Comparison of ENCODE assay signal across 1 cellular context in the genomic region with DNA sequence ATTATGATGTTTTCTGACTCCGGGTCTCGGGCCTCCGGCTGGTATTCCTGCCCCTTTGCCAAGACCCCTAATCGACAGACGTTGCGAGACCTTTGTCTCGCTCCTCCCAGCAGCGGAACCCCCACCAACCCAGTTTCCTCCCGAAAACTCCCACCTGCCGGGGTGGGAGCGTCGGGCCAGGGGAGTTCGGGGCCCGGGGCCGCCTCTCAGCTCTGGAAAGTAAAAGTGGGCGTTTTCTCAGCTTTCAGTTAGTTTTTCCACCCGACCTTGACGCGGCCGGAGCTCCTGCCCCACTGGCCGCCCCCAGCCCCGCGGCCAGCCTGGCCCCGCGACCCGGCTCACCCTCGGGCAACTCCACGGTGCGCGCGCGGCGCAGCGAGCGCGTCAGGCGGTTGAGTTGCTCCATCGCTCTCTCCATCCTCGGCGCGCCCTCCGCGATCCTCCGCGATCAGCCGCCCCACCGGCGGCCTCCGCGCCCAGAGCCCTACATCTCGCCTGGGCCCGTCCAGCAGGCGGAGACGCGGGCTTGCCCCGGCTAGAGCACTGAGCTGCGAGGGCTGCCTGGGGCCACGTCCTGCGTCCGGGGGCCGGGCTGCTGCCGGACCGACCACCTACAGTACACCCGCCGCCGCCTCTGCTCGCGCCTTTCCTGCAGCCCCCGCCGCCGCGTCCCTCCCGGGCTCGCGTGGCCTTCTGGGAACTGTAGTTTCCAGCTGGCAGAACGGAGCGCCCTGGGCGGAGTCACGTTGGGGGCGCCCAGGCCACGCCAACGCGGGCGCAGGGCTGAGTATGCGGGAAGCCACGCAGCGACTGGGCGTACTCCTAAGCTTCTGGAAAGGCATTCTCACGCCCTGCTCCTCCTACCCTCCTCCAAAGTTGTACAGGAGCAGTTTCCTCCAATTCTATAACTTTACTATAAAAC.
A peak's percentile ranks its signal among the peaks of the same experiment; 100 is the strongest.
TF ChIP-seq lines count a peak whose summit lies in the region.

A gene with protein sequence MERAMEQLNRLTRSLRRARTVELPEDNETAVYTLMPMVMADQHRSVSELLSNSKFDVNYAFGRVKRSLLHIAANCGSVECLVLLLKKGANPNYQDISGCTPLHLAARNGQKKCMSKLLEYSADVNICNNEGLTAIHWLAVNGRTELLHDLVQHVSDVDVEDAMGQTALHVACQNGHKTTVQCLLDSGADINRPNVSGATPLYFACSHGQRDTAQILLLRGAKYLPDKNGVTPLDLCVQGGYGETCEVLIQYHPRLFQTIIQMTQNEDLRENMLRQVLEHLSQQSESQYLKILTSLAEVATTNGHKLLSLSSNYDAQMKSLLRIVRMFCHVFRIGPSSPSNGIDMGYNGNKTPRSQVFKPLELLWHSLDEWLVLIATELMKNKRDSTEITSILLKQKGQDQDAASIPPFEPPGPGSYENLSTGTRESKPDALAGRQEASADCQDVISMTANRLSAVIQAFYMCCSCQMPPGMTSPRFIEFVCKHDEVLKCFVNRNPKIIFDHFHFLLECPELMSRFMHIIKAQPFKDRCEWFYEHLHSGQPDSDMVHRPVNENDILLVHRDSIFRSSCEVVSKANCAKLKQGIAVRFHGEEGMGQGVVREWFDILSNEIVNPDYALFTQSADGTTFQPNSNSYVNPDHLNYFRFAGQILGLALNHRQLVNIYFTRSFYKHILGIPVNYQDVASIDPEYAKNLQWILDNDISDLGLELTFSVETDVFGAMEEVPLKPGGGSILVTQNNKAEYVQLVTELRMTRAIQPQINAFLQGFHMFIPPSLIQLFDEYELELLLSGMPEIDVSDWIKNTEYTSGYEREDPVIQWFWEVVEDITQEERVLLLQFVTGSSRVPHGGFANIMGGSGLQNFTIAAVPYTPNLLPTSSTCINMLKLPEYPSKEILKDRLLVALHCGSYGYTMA (minus strand): TSS at position 695 of the 922 bp plus-strand sequence. CDS start 277 bp downstream, at position 418.

TF ChIP-seq in K562, 482 proteins besides CTCF, POLR2A, EP300 and RAD21 (continued from another document and continues in another):
- TF ChIP-seq, protein P1, sequence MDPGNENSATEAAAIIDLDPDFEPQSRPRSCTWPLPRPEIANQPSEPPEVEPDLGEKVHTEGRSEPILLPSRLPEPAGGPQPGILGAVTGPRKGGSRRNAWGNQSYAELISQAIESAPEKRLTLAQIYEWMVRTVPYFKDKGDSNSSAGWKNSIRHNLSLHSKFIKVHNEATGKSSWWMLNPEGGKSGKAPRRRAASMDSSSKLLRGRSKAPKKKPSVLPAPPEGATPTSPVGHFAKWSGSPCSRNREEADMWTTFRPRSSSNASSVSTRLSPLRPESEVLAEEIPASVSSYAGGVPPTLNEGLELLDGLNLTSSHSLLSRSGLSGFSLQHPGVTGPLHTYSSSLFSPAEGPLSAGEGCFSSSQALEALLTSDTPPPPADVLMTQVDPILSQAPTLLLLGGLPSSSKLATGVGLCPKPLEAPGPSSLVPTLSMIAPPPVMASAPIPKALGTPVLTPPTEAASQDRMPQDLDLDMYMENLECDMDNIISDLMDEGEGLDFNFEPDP (CRISPR knock-in tag; IDR thresholded peaks at IDR 0.05), result no peak
- peak; percentile 96 for TF ChIP-seq RBBP5 (IDR thresholded peaks at IDR 0.05; ENCODE audit: borderline replicate concordance, insufficient read depth, low read length, poor library complexity, severe bottlenecking)
- TF ChIP-seq FOXK2 (conservative IDR thresholded peaks at IDR 0.05 in 1 of 2, IDR thresholded peaks at IDR 0.05 in 1 of 2; ENCODE audit: low read depth in 2 of 2), result no peak; a peak in 1 of 4 replicates
- TF ChIP-seq ARNT (IDR thresholded peaks at IDR 0.05), result no peak
- TF ChIP-seq POLR3A (IDR thresholded peaks at IDR 0.05; ENCODE audit: borderline replicate concordance, extremely low read depth, insufficient read depth, insufficient read length), result no peak
- no peak for TF ChIP-seq ZNF785 (CRISPR knock-in tag; IDR thresholded peaks at IDR 0.05)
- no peak for TF ChIP-seq ZNF699 (CRISPR knock-in tag; IDR thresholded peaks at IDR 0.05; ENCODE audit: insufficient replicate concordance)
- peak in 2 of 3 experiments; percentile 46 to 52 for TF ChIP-seq YY1 (IDR thresholded peaks at IDR 0.05; ENCODE audit: borderline replicate concordance in 1 of 3, control insufficient read depth in 1 of 3, extremely low read depth in 1 of 3, insufficient read depth in 3 of 3, insufficient read length in 1 of 3, insufficient replicate concordance in 2 of 3, low read depth in 1 of 3, low read length in 2 of 3)
- TF ChIP-seq, protein P2, sequence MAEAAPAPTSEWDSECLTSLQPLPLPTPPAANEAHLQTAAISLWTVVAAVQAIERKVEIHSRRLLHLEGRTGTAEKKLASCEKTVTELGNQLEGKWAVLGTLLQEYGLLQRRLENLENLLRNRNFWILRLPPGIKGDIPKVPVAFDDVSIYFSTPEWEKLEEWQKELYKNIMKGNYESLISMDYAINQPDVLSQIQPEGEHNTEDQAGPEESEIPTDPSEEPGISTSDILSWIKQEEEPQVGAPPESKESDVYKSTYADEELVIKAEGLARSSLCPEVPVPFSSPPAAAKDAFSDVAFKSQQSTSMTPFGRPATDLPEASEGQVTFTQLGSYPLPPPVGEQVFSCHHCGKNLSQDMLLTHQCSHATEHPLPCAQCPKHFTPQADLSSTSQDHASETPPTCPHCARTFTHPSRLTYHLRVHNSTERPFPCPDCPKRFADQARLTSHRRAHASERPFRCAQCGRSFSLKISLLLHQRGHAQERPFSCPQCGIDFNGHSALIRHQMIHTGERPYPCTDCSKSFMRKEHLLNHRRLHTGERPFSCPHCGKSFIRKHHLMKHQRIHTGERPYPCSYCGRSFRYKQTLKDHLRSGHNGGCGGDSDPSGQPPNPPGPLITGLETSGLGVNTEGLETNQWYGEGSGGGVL (CRISPR knock-in tag; IDR thresholded peaks at IDR 0.05), result no peak
- TF ChIP-seq, protein P3, sequence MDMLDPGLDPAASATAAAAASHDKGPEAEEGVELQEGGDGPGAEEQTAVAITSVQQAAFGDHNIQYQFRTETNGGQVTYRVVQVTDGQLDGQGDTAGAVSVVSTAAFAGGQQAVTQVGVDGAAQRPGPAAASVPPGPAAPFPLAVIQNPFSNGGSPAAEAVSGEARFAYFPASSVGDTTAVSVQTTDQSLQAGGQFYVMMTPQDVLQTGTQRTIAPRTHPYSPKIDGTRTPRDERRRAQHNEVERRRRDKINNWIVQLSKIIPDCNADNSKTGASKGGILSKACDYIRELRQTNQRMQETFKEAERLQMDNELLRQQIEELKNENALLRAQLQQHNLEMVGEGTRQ (CRISPR knock-in tag; IDR thresholded peaks at IDR 0.05), result no peak; the same call in 1 of the 2 replicates
- no peak for TF ChIP-seq MCM5 (IDR thresholded peaks at IDR 0.05; ENCODE audit: low read depth)
- 0 out of 2 replicates have a peak, but pooled peaks have one; percentile 14 for TF ChIP-seq ZEB2 (IDR thresholded peaks at IDR 0.05)
- TF ChIP-seq MTA1 (IDR thresholded peaks at IDR 0.05; ENCODE audit: borderline replicate concordance), result 0 out of 2 replicates have a peak, but pooled peaks have one; percentile 37
- peak; percentile 69; the same call in 1 of the 2 replicates for TF ChIP-seq DIDO1 (tag; IDR thresholded peaks at IDR 0.05; ENCODE audit: low read depth)
- TF ChIP-seq, protein P4, sequence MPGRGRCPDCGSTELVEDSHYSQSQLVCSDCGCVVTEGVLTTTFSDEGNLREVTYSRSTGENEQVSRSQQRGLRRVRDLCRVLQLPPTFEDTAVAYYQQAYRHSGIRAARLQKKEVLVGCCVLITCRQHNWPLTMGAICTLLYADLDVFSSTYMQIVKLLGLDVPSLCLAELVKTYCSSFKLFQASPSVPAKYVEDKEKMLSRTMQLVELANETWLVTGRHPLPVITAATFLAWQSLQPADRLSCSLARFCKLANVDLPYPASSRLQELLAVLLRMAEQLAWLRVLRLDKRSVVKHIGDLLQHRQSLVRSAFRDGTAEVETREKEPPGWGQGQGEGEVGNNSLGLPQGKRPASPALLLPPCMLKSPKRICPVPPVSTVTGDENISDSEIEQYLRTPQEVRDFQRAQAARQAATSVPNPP (IDR thresholded peaks at IDR 0.05; ENCODE audit: borderline replicate concordance, insufficient read depth, insufficient read length), result no peak
- no peak for TF ChIP-seq KDM1A (IDR thresholded peaks at IDR 0.05)
- TF ChIP-seq TAF1 (IDR thresholded peaks at IDR 0.05; ENCODE audit: control insufficient read depth, extremely low read depth, insufficient read depth, low read length, severe bottlenecking), result peak; percentile 18
- no peak for TF ChIP-seq ZZZ3 (IDR thresholded peaks at IDR 0.05)
- TF ChIP-seq CHD4 (IDR thresholded peaks at IDR 0.05; ENCODE audit: insufficient read depth, insufficient replicate concordance, low read depth, low read length, poor library complexity, severe bottlenecking), result no peak
- TF ChIP-seq ZNF384 (IDR thresholded peaks at IDR 0.05; ENCODE audit: low read depth, low read length), result no peak
- no peak for TF ChIP-seq SREBF1 (IDR thresholded peaks at IDR 0.05; ENCODE audit: borderline replicate concordance, low read depth, low read length)
- TF ChIP-seq ZNF717 (CRISPR knock-in tag; IDR thresholded peaks at IDR 0.05), result no peak
- no peak for TF ChIP-seq ZNF76 (CRISPR knock-in tag; IDR thresholded peaks at IDR 0.05; ENCODE audit: borderline replicate concordance)
- TF ChIP-seq, protein P5, sequence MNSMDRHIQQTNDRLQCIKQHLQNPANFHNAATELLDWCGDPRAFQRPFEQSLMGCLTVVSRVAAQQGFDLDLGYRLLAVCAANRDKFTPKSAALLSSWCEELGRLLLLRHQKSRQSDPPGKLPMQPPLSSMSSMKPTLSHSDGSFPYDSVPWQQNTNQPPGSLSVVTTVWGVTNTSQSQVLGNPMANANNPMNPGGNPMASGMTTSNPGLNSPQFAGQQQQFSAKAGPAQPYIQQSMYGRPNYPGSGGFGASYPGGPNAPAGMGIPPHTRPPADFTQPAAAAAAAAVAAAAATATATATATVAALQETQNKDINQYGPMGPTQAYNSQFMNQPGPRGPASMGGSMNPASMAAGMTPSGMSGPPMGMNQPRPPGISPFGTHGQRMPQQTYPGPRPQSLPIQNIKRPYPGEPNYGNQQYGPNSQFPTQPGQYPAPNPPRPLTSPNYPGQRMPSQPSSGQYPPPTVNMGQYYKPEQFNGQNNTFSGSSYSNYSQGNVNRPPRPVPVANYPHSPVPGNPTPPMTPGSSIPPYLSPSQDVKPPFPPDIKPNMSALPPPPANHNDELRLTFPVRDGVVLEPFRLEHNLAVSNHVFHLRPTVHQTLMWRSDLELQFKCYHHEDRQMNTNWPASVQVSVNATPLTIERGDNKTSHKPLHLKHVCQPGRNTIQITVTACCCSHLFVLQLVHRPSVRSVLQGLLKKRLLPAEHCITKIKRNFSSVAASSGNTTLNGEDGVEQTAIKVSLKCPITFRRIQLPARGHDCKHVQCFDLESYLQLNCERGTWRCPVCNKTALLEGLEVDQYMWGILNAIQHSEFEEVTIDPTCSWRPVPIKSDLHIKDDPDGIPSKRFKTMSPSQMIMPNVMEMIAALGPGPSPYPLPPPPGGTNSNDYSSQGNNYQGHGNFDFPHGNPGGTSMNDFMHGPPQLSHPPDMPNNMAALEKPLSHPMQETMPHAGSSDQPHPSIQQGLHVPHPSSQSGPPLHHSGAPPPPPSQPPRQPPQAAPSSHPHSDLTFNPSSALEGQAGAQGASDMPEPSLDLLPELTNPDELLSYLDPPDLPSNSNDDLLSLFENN (IDR thresholded peaks at IDR 0.05; ENCODE audit: low read depth in 2 of 2, low read length in 2 of 2), result peak in 1 of 2 experiments; percentile 67; a peak in 1 of 4 replicates
- no peak for TF ChIP-seq RBM15 (IDR thresholded peaks at IDR 0.05; ENCODE audit: insufficient read depth, low read length)
- peak; percentile 34; the same call in 1 of the 2 replicates for TF ChIP-seq NR1H2 (CRISPR knock-in tag; IDR thresholded peaks at IDR 0.05)
- peak; percentile 12; the same call in 1 of the 2 replicates for TF ChIP-seq ZKSCAN1 (IDR thresholded peaks at IDR 0.05; ENCODE audit: low read depth, low read length)
- TF ChIP-seq, protein P6, sequence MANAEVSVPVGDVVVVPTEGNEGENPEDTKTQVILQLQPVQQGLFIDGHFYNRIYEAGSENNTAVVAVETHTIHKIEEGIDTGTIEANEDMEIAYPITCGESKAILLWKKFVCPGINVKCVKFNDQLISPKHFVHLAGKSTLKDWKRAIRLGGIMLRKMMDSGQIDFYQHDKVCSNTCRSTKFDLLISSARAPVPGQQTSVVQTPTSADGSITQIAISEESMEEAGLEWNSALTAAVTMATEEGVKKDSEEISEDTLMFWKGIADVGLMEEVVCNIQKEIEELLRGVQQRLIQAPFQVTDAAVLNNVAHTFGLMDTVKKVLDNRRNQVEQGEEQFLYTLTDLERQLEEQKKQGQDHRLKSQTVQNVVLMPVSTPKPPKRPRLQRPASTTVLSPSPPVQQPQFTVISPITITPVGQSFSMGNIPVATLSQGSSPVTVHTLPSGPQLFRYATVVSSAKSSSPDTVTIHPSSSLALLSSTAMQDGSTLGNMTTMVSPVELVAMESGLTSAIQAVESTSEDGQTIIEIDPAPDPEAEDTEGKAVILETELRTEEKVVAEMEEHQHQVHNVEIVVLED (CRISPR knock-in tag; IDR thresholded peaks at IDR 0.05), result peak; percentile 96
- TF ChIP-seq BHLHE40 (IDR thresholded peaks at IDR 0.05; ENCODE audit: low read length), result 0 out of 2 replicates have a peak, but pooled peaks have one; percentile 20
- TF ChIP-seq, protein P7, sequence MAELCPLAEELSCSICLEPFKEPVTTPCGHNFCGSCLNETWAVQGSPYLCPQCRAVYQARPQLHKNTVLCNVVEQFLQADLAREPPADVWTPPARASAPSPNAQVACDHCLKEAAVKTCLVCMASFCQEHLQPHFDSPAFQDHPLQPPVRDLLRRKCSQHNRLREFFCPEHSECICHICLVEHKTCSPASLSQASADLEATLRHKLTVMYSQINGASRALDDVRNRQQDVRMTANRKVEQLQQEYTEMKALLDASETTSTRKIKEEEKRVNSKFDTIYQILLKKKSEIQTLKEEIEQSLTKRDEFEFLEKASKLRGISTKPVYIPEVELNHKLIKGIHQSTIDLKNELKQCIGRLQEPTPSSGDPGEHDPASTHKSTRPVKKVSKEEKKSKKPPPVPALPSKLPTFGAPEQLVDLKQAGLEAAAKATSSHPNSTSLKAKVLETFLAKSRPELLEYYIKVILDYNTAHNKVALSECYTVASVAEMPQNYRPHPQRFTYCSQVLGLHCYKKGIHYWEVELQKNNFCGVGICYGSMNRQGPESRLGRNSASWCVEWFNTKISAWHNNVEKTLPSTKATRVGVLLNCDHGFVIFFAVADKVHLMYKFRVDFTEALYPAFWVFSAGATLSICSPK (IDR thresholded peaks at IDR 0.05; ENCODE audit: borderline replicate concordance), result no peak
- no peak for TF ChIP-seq TRIM28 (IDR thresholded peaks at IDR 0.05)
- TF ChIP-seq BRF1 (IDR thresholded peaks at IDR 0.05; ENCODE audit: borderline replicate concordance, extremely low read depth, insufficient read length), result no peak
